In genomic region chr2:42827647-42828486, GRCh38 we compare ENCODE assay signal across 8 cellular contexts. TPM values are rescaled to one million over a fixed set of nuclear protein-coding genes. Genes with fewer than 3 reads are reported as not detected.
DNase-seq lines count a peak whose midpoint lies in the region; ATAC-seq and TF ChIP-seq lines count a peak whose summit lies in the region.

No MANE protein-coding gene starts in this region.

- DNase-seq in GM12865 (ENCODE audit: low read depth), result peak; percentile 87
- peak; percentile 60 for DNase-seq in NCI-H226
- peak; percentile 62 for DNase-seq in activated CD4-positive, CD25-positive, alpha-beta regulatory T cell treated with anti-CD3 and anti-CD28 coated beads, Interleukin-2, amount 50 U/mL, for 16 hours (ENCODE audit: low read depth, low spot score)
- DNase-seq in central memory CD4-positive, alpha-beta T cell, result peak; percentile 50
- DNase-seq in kidney epithelial cell (ENCODE audit: low read depth), result no peak
- peak; percentile 57 to 69 for DNase-seq in stimulated activated CD4-positive, alpha-beta T cell treated with anti-CD3 and anti-CD28 coated beads, Interleukin-15, amount 100 ng/mL, for 1 hour (ENCODE audit: low read depth in 1 of 2, low spot score in 1 of 2)

- TF ChIP-seq CTCF in GM12865 (IDR thresholded peaks at IDR 0.05; ENCODE audit: insufficient read depth, low read depth, low read length, missing control alignments) (peak; percentile 94), kidney epithelial cell (IDR thresholded peaks at IDR 0.05; ENCODE audit: insufficient read depth, low read length, poor library complexity, severe bottlenecking) (peak; percentile 90)

- peak; percentile 71 for ATAC-seq in HG03095 (IDR thresholded peaks at IDR 0.05; ENCODE audit: unreplicated experiment)
- ATAC-seq in HG03469 (IDR thresholded peaks at IDR 0.05; ENCODE audit: unreplicated experiment), result no peak

- no peaks in the 10 kb centered on the region for H3K36me3 ChIP-seq in kidney epithelial cell (ENCODE audit: control insufficient read depth, insufficient read depth, low read length)

- H3K27me3 ChIP-seq in kidney epithelial cell (ENCODE audit: control insufficient read depth, insufficient read depth, low read length), result no peaks in the 10 kb centered on the region

- H3K4me3 ChIP-seq in GM12865 (ENCODE audit: low read depth, low read length) (no peak overlapping the region), kidney epithelial cell (ENCODE audit: low read depth, low read length) (no peak overlapping the region)

RNA-seq across cellular contexts. Expression of gene HAAO, which starts 35.5 kb away (rescaled TPM):
- 1.5 and 2.8 TPM in 2 replicates for total RNA-seq in kidney epithelial cell
